ENCODE assay signal across 14 cellular contexts in genomic region chr4:78065514-78066192, GRCh38. TPM values are rescaled to one million over a fixed set of nuclear protein-coding genes. Genes with fewer than 3 reads are reported as not detected.
"Had no signal": no experiment of that assay in that cellular context is flagged by ENCODE, and none has a peak within 500 bp of the region (broad histone marks: within the 10 kb centered on the region; RNA-seq: fewer than 3 reads in every experiment).

No MANE protein-coding gene starts in this region.

- H3K9me3 ChIP-seq: lower lobe of right lung, tibial nerve had no signal

- H3K4me1 ChIP-seq: lower lobe of right lung, parathyroid adenoma, tibial nerve had no signal

- H3K9me3 Mint-ChIP-seq: activated T-helper 2 cell treated with anti-CD3 and anti-CD28 coated beads, Interferon-gamma antibody, Interleukin-2, Interleukin-4, amounts not matched to agents 10 μg/mL and 5 μg/mL and 100 μg/mL, durations not matched to agents 14 hours and 24 hours and 36 hours; mesothelial cell of epicardium; stimulated activated memory B cell treated with anti-CD40 and anti-IgM and Interleukin-4, amounts not matched to agents 10 μg/mL and 1 μg/mL and 100 μg/mL, for 72 hours; T-helper 1 cell treated with Interleukin-12 subunit alpha and Interleukin-12 subunit beta and Interleukin-4 antibody, amounts not matched to agents 30 μg/mL and 1 μg/mL, for 36 hours had no signal

- ATAC-seq: lower lobe of right lung; stimulated activated memory B cell treated with anti-CD40 and anti-IgM and Interleukin-4, amounts not matched to agents 10 μg/mL and 1 μg/mL and 100 μg/mL, for 72 hours had no signal

- H3K27me3 ChIP-seq: tibial nerve had no signal

- H3K4me1 Mint-ChIP-seq: immature natural killer cell; stimulated activated memory B cell treated with anti-CD40 and anti-IgM and Interleukin-4, amounts not matched to agents 10 μg/mL and 1 μg/mL and 100 μg/mL, for 72 hours had no signal

- H3K27ac Mint-ChIP-seq: activated T-helper 2 cell treated with anti-CD3 and anti-CD28 coated beads, Interferon-gamma antibody, Interleukin-2, Interleukin-4, amounts not matched to agents 10 μg/mL and 5 μg/mL and 100 μg/mL, durations not matched to agents 14 hours and 24 hours and 36 hours; immature natural killer cell; mesothelial cell of epicardium; stimulated activated memory B cell treated with anti-CD40 and anti-IgM and Interleukin-4, amounts not matched to agents 10 μg/mL and 1 μg/mL and 100 μg/mL, for 72 hours; T-helper 1 cell treated with Interleukin-12 subunit alpha and Interleukin-12 subunit beta and Interleukin-4 antibody, amounts not matched to agents 30 μg/mL and 1 μg/mL, for 36 hours had no signal

- H3K36me3 ChIP-seq: lower lobe of right lung, tibial nerve had no signal

- H3K36me3 Mint-ChIP-seq: immature natural killer cell; stimulated activated memory B cell treated with anti-CD40 and anti-IgM and Interleukin-4, amounts not matched to agents 10 μg/mL and 1 μg/mL and 100 μg/mL, for 72 hours had no signal

- H3K27ac ChIP-seq: coronary artery, lower lobe of right lung, parathyroid adenoma, tibial nerve had no signal

- H3K4me3 Mint-ChIP-seq: immature natural killer cell; mesothelial cell of epicardium; stimulated activated memory B cell treated with anti-CD40 and anti-IgM and Interleukin-4, amounts not matched to agents 10 μg/mL and 1 μg/mL and 100 μg/mL, for 72 hours; T-helper 1 cell treated with Interleukin-12 subunit alpha and Interleukin-12 subunit beta and Interleukin-4 antibody, amounts not matched to agents 30 μg/mL and 1 μg/mL, for 36 hours had no signal

- H3K4me3 ChIP-seq: coronary artery, lower lobe of right lung, tibial nerve had no signal

- DNase-seq: activated naive CD4-positive, alpha-beta T cell treated with anti-CD3 and anti-CD28 coated beads, Interleukin-2, amount 50 U/mL, for 16 hours; caudate nucleus; effector CD8-positive, alpha-beta T cell; hippocampal formation; immature natural killer cell; lower lobe of right lung; retina had no signal

RNA-seq across cellular contexts. Expression of gene FRAS1, which starts 8.5 kb away (rescaled TPM):
- total RNA-seq: activated T-helper 2 cell treated with anti-CD3 and anti-CD28 coated beads, Interferon-gamma antibody, Interleukin-2, Interleukin-4, amounts not matched to agents 10 μg/mL and 5 μg/mL and 100 μg/mL, durations not matched to agents 14 hours and 24 hours and 36 hours had no signal
- polyA plus RNA-seq: immature natural killer cell had no signal
